In the genomic region with DNA sequence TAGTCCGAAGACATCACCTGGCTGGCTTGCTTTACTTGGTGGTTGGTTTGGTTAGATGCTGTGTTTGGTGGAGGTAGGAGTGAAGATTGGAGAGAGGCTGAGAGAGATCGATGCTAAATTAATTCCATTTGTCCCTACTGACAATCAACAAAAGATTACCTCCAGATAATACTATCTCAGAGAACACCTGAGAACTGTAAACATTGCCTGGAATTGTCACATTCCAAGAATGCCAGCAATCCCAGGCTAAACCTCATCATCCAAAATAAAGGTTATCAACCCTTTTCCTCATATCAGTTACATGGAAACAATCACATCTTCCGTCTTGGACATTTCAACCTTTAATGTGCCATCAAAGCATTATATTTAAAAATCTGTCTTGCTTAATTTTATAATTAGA, we compare ENCODE assay signal across 25 cellular contexts.
"Had no signal": no experiment of that assay in that cellular context is flagged by ENCODE, and none has a peak within 500 bp of the region (broad histone marks: within the 10 kb centered on the region; RNA-seq: fewer than 3 reads in every experiment).

No MANE protein-coding gene starts in this region.

- H3K9ac ChIP-seq: SK-N-SH had no signal

- H3K9me3 Mint-ChIP-seq: T-cell had no signal

- H3K4me1 Mint-ChIP-seq: T-cell had no signal

- H3K27ac ChIP-seq: HL-60 had no signal

- H3K9me3 ChIP-seq: MG63, SK-N-SH had no signal

- H3K9me2 ChIP-seq: SK-N-SH had no signal

- H3K4me3 ChIP-seq: MG63 had no signal

- ATAC-seq: T-cell had no signal

- FAIRE-seq: HTR-8/SVneo, RCC 7860 had no signal

- H3K4me3 Mint-ChIP-seq: T-cell had no signal

- DNase-seq: Karpas-422, KG1, MG63, NCI-H1092, NCI-H1105 treated with DMSO at 0.1 percent for 48 hours, NCI-H1417 treated with DMSO at 0.1 percent for 48 hours, NCI-H146, NCI-H1694 treated with DMSO at 0.1 percent for 48 hours, NCI-H1930, NCI-H2081, NCI-H2107, NCI-H2227 treated with DMSO at 0.1 percent for 48 hours, NCI-H510A, NCI-H524 treated with DMSO at 0.1 percent for 48 hours, NCI-H69, NCI-H774, Right ventricle myocardium superior, RPMI8226, SIG-M5, SK-N-SH, SW 1271, T-cell had no signal

- H3K4me2 ChIP-seq: SK-N-SH had no signal

- H3K36me3 ChIP-seq: MG63 had no signal

- H3K36me3 Mint-ChIP-seq: T-cell had no signal

- H3K27ac Mint-ChIP-seq: T-cell had no signal
